Comparison of ENCODE assay signal across 26 cellular contexts in genomic region chr12:127504874-127505273, GRCh38.
DNase-seq lines count a peak whose midpoint lies in the region; ATAC-seq, FAIRE-seq and TF ChIP-seq lines count a peak whose summit lies in the region.
"Had no signal": no experiment of that assay in that cellular context is flagged by ENCODE, and none has a peak within 500 bp of the region (broad histone marks: within the 10 kb centered on the region; RNA-seq: fewer than 3 reads in every experiment).

No MANE protein-coding gene starts in this region.

- TF ChIP-seq POLR2A in HepG2 (IDR thresholded peaks at IDR 0.05; ENCODE audit: insufficient read depth in 1 of 2, low read depth in 2 of 2, low read length in 2 of 2) (no peak), right lobe of liver (IDR thresholded peaks at IDR 0.05) (no peak), K562 (conservative IDR thresholded peaks at IDR 0.05) (no peak), H1 (IDR thresholded peaks at IDR 0.05; ENCODE audit: control extremely low read depth in 1 of 2, low read depth in 2 of 2, low read length in 2 of 2) (no peak)

- no peak for TF ChIP-seq EP300 in HepG2 (IDR thresholded peaks at IDR 0.05; ENCODE audit: low read depth in 2 of 2, low read length in 2 of 2)
- no peak for TF ChIP-seq EP300 in HepG2 (CRISPR knock-in tag; IDR thresholded peaks at IDR 0.05; ENCODE audit: borderline replicate concordance)
- no peak for TF ChIP-seq EP300 in K562 (IDR thresholded peaks at IDR 0.05; ENCODE audit: low read length)
- TF ChIP-seq EP300 in H1 (IDR thresholded peaks at IDR 0.05; ENCODE audit: borderline replicate concordance in 1 of 2, low read depth in 2 of 2, low read length in 2 of 2) = no peak

- TF ChIP-seq CTCF in HepG2 (CRISPR knock-in tag; IDR thresholded peaks at IDR 0.05) = no peak
- no peak for TF ChIP-seq CTCF in right lobe of liver (IDR thresholded peaks at IDR 0.05)
- no peak for TF ChIP-seq CTCF in PC-3 (conservative IDR thresholded peaks at IDR 0.05; ENCODE audit: low read depth, low read length)
- no peak for TF ChIP-seq CTCF in K562 (IDR thresholded peaks at IDR 0.05 in 2 of 3, conservative IDR thresholded peaks at IDR 0.05 in 1 of 3; ENCODE audit: insufficient read depth in 2 of 3, low read depth in 1 of 3, low read length in 3 of 3)
- TF ChIP-seq CTCF in H1 (IDR thresholded peaks at IDR 0.05; ENCODE audit: control extremely low read depth in 1 of 3, insufficient read depth in 1 of 3, low read depth in 1 of 3, low read length in 3 of 3) = no peak

- no peaks in the 10 kb centered on the region for H3K79me1 ChIP-seq in H1 (ENCODE audit: low read depth, low read length)

- H4K20me1 ChIP-seq in HepG2 (ENCODE audit: insufficient read depth, low read length) (no peaks in the 10 kb centered on the region), PC-3 (ENCODE audit: low read length) (no peaks in the 10 kb centered on the region), K562 (replicated peaks; ENCODE audit: control insufficient read depth, insufficient read depth, low read length) (no peaks in the 10 kb centered on the region), H1 (replicated peaks in 1 of 2; ENCODE audit: control insufficient read depth in 1 of 2, insufficient read depth in 2 of 2, low read length in 2 of 2) (no peaks in the 10 kb centered on the region)
- H4K20me1 ChIP-seq: BLaER1 treated with 17β-estradiol and CSF1 and Interleukin-3, amounts not matched to agents 10 nM and 100 nM had no signal

- H3K79me2 ChIP-seq in HepG2 (ENCODE audit: insufficient read depth, low read length) (no peaks in the 10 kb centered on the region), PC-3 (ENCODE audit: low read length) (no peaks in the 10 kb centered on the region), K562 (ENCODE audit: control insufficient read depth, insufficient read depth, low read length) (no peaks in the 10 kb centered on the region), H1 (ENCODE audit: control insufficient read depth in 1 of 2, insufficient read depth in 2 of 2, low read length in 2 of 2) (no peaks in the 10 kb centered on the region)

- H3K4me2 ChIP-seq in HepG2 (ENCODE audit: low read depth, low read length) (no peak overlapping the region), PC-3 (ENCODE audit: low read length) (no peak overlapping the region), K562 (ENCODE audit: insufficient read depth, low read length) (no peak overlapping the region), H1 (ENCODE audit: insufficient read depth in 1 of 2, low read depth in 2 of 2, low read length in 2 of 2) (no peak overlapping the region)
- H3K4me2 ChIP-seq: A549; BLaER1 treated with 17β-estradiol and CSF1 and Interleukin-3, amounts not matched to agents 10 nM and 100 nM had no signal

- no peak overlapping the region for H3K4me3 ChIP-seq in HepG2 (replicated peaks in 1 of 3; ENCODE audit: insufficient read depth in 1 of 3, low read depth in 2 of 3, low read length in 3 of 3)
- H3K4me3 ChIP-seq in right lobe of liver = no peak overlapping the region
- no peak overlapping the region for H3K4me3 ChIP-seq in PC-3 (ENCODE audit: low read length)
- no peak overlapping the region for H3K4me3 ChIP-seq in K562
- no peak overlapping the region for H3K4me3 ChIP-seq in H1 (ENCODE audit: extremely low read depth in 1 of 4, insufficient read depth in 2 of 4, low read depth in 3 of 4, low read length in 4 of 4)
- H3K4me3 ChIP-seq: A549; BLaER1 treated with 17β-estradiol and CSF1 and Interleukin-3, amounts not matched to agents 10 nM and 100 nM had no signal

- no peak for TF ChIP-seq RAD21 in HepG2 (CRISPR knock-in tag; IDR thresholded peaks at IDR 0.05)
- TF ChIP-seq RAD21 in K562 (CRISPR knock-in tag; conservative IDR thresholded peaks at IDR 0.05 in 1 of 2, IDR thresholded peaks at IDR 0.05 in 1 of 2) = no peak
- no peak for TF ChIP-seq RAD21 in H1 (IDR thresholded peaks at IDR 0.05 in 1 of 2, conservative IDR thresholded peaks at IDR 0.05 in 1 of 2; ENCODE audit: low read depth in 2 of 2, low read length in 2 of 2)

- FAIRE-seq in HepG2 (lab: Jason Lieb, UNC) (no peak), K562 (lab: Jason Lieb, UNC) (no peak), H1 (lab: Jason Lieb, UNC) (no peak)
- FAIRE-seq: A549, G401.6, GM12891, GM19239 had no signal

- no peaks in the 10 kb centered on the region for H3K36me3 ChIP-seq in HepG2 (replicated peaks in 1 of 2; ENCODE audit: control insufficient read depth in 1 of 2, insufficient read depth in 2 of 2, low read length in 2 of 2)
- no peaks in the 10 kb centered on the region for H3K36me3 ChIP-seq in right lobe of liver
- H3K36me3 ChIP-seq in PC-3 (ENCODE audit: low read depth, low read length) = no peaks in the 10 kb centered on the region
- H3K36me3 ChIP-seq in K562 (ENCODE audit: control insufficient read depth, insufficient read depth, low read length) = no peaks in the 10 kb centered on the region
- H3K36me3 ChIP-seq in H1 (ENCODE audit: control insufficient read depth in 2 of 4, insufficient read depth in 4 of 4, low read length in 3 of 4) = no peaks in the 10 kb centered on the region
- H3K36me3 ChIP-seq: BLaER1 treated with 17β-estradiol and CSF1 and Interleukin-3, amounts not matched to agents 10 nM and 100 nM had no signal

- no peaks in the 10 kb centered on the region for H3K9me1 ChIP-seq in K562 (ENCODE audit: control insufficient read depth, insufficient read depth, low read length)

- BruUV-seq in HepG2 (replicated peaks; lab: Mats Ljungman, UMichigan) (no TSS peak), PC-3 (replicated peaks; lab: Mats Ljungman, UMichigan) (no TSS peak), K562 (replicated peaks; lab: Mats Ljungman, UMichigan) (no TSS peak)

- H4K5ac ChIP-seq in H1 (ENCODE audit: insufficient read length, low read depth, low read length) = no peak overlapping the region

- H2AFZ ChIP-seq in HepG2 (ENCODE audit: low read length) (no peak overlapping the region), PC-3 (ENCODE audit: low read length) (no peak overlapping the region), K562 (ENCODE audit: low read depth, low read length) (no peak overlapping the region), H1 (ENCODE audit: low read length) (no peak overlapping the region)

- no peak overlapping the region for H2AK5ac ChIP-seq in H1 (ENCODE audit: low read depth, low read length)

- no peaks in the 10 kb centered on the region; a peak in 1 of 5 replicates for H3K27me3 ChIP-seq in HepG2 (ENCODE audit: control insufficient read depth in 1 of 2, insufficient read depth in 2 of 2, low read length in 2 of 2)
- no peaks in the 10 kb centered on the region for H3K27me3 ChIP-seq in right lobe of liver
- H3K27me3 ChIP-seq in PC-3 (ENCODE audit: low read length) = no peaks in the 10 kb centered on the region
- no peaks in the 10 kb centered on the region for H3K27me3 ChIP-seq in K562 (ENCODE audit: control insufficient read depth in 2 of 2, insufficient read depth in 2 of 2, low read length in 2 of 2)
- H3K27me3 ChIP-seq in H1 (replicated peaks in 1 of 4; ENCODE audit: control insufficient read depth in 3 of 4, extremely low read depth in 1 of 4, insufficient read depth in 3 of 4, low read length in 3 of 4) = no peaks in the 10 kb centered on the region
- H3K27me3 ChIP-seq: BLaER1 treated with 17β-estradiol and CSF1 and Interleukin-3, amounts not matched to agents 10 nM and 100 nM had no signal

- intact Hi-C loops in HepG2 (cut with micrococcal nuclease; ENCODE audit: unreplicated experiment) (no loop called here), right lobe of liver (cut with DNase I) (no loop called here), PC-3 (cut with micrococcal nuclease) (no loop called here), K562 (cut with micrococcal nuclease) (no loop called here)

- H3K4me1 ChIP-seq in HepG2 (ENCODE audit: insufficient read depth, low read length) (no peaks in the 10 kb centered on the region), right lobe of liver (no peaks in the 10 kb centered on the region), PC-3 (ENCODE audit: insufficient read depth, low read length) (peaks cover 38% of the 10 kb centered on the region), K562 (replicated peaks in 1 of 2; ENCODE audit: control insufficient read depth in 2 of 2, insufficient read depth in 2 of 2, low read length in 2 of 2) (no peaks in the 10 kb centered on the region), H1 (replicated peaks in 1 of 4; ENCODE audit: control insufficient read depth in 3 of 4, insufficient read depth in 4 of 4, low read length in 3 of 4) (peaks cover 0 to 11% (median 5%) of the 10 kb centered on the region in 4 experiments; a peak in 4 of 7 replicates)
- H3K4me1 ChIP-seq: A549 had no signal

- WGBS in HepG2 (ENCODE audit: low lambda C conversion rate) = 46% methylated on average over 5 of the region's 5 CpGs
- 70% methylated on average over 5 of the region's 5 CpGs for WGBS in right lobe of liver (ENCODE audit: insufficient coverage, low coverage, low lambda C conversion rate, missing lambda C conversion rate)
- 3% methylated on average over 5 of the region's 5 CpGs for WGBS in K562 (ENCODE audit: insufficient coverage, low coverage, missing lambda C conversion rate)
- 98% methylated on average over 5 of the region's 5 CpGs; no CpG with 5 or more reads in 1 of the 2 experiments for WGBS in H1 (ENCODE audit: extremely low coverage in 1 of 2, insufficient coverage in 1 of 2, insufficient read length in 1 of 2, insufficient replicate concordance in 2 of 2, low coverage in 1 of 2, low lambda C conversion rate in 2 of 2, missing lambda C conversion rate in 1 of 2), 2 experiments

- H2BK20ac ChIP-seq in H1 (ENCODE audit: low read length) = no peak overlapping the region

- no peak for DNase-seq in HepG2 (ENCODE audit: low spot score)
- DNase-seq in right lobe of liver = no peak
- no peak for DNase-seq in PC-3
- no peak for DNase-seq in K562 (ENCODE audit: extremely low read depth in 1 of 4, low spot score in 3 of 4)
- no peak for DNase-seq in H1 (ENCODE audit: low read depth in 1 of 2, low spot score in 2 of 2)
- DNase-seq in EL = no peak
- no peak for DNase-seq in CD1c-positive myeloid dendritic cell (ENCODE audit: extremely low spot score)
- no peak for DNase-seq in islet precursor cell
- DNase-seq: AML-193; CD4-positive, alpha-beta memory T cell; CD4-positive, CD25-positive, alpha-beta regulatory T cell; CD8-positive, alpha-beta memory T cell; COR-L47; DMS 273 treated with DMSO at 0.1 percent for 48 hours; DMS153; DMS53; DMS79; DND-41; GF-D8 had no signal

- H3K23ac ChIP-seq in H1 (ENCODE audit: insufficient read length) = no peak overlapping the region

- H3K9me3 ChIP-seq in HepG2 (ENCODE audit: low read length) (peaks cover 6% of the 10 kb centered on the region), right lobe of liver (no peaks in the 10 kb centered on the region), PC-3 (ENCODE audit: low read length) (no peaks in the 10 kb centered on the region), K562 (replicated peaks; ENCODE audit: control insufficient read depth, insufficient read depth, low read depth, low read length) (no peaks in the 10 kb centered on the region), H1 (ENCODE audit: insufficient read depth in 2 of 2, low read depth in 1 of 2, low read length in 1 of 2) (no peaks in the 10 kb centered on the region)
- H3K9me3 ChIP-seq: A549; BLaER1 treated with 17β-estradiol and CSF1 and Interleukin-3, amounts not matched to agents 10 nM and 100 nM had no signal

- H3K56ac ChIP-seq in H1 (replicated peaks; ENCODE audit: insufficient read length, low read depth, low read length) = no peak overlapping the region

- H3K18ac ChIP-seq in H1 (ENCODE audit: extremely low read depth, low read length) = no peak overlapping the region

- no peak overlapping the region for H2BK12ac ChIP-seq in H1 (ENCODE audit: low read depth, low read length)

- POLR2A ChIA-PET in HepG2 (lab: Yijun Ruan, JAX) (no interaction called here), PC-3 (lab: Charles Lee; ENCODE audit: unreplicated experiment) (no interaction called here), K562 (lab: Yijun Ruan, JAX) (no interaction called here), H1 (lab: Charles Lee; ENCODE audit: partially characterized antibody) (no interaction called here)

- no peak overlapping the region for H3K9ac ChIP-seq in HepG2 (ENCODE audit: insufficient read depth, low read depth, low read length)
- H3K9ac ChIP-seq in PC-3 (ENCODE audit: low read length) = no peak overlapping the region
- H3K9ac ChIP-seq in K562 (ENCODE audit: insufficient read depth in 1 of 2, low read depth in 2 of 2, low read length in 2 of 2) = no peak overlapping the region
- H3K9ac ChIP-seq in H1 (replicated peaks in 1 of 4; ENCODE audit: extremely low read depth in 1 of 4, low read depth in 3 of 4, low read length in 3 of 4) = no peak overlapping the region
- H3K9ac ChIP-seq: BLaER1 treated with 17β-estradiol and CSF1 and Interleukin-3, amounts not matched to agents 10 nM and 100 nM had no signal

- CTCF ChIA-PET in HepG2 (lab: Yijun Ruan, JAX; ENCODE audit: low intra/inter-chr PET ratio, low total read pairs) = no interaction called here
- CTCF ChIA-PET in PC-3 (lab: Charles Lee) = no interaction called here
- CTCF ChIA-PET in K562 (lab: Yijun Ruan, JAX; ENCODE audit: low intra/inter-chr PET ratio) = no interaction called here
- CTCF ChIA-PET in H1 (lab: Charles Lee; ENCODE audit: partially characterized antibody) = interaction anchor here (0.8 kb wide), 1 partner anchor 9 kb away, joined by 3 read pairs; no protein-coding TSS in a partner anchor

- no peaks in the 10 kb centered on the region; the same call in 1 of the 2 replicates for H3K23me2 ChIP-seq in H1 (ENCODE audit: low read depth, low read length)

- no peak overlapping the region for H3K14ac ChIP-seq in H1 (ENCODE audit: insufficient read length)

- H3K9me2 ChIP-seq in PC-3 (replicated peaks; ENCODE audit: low read length) = no peaks in the 10 kb centered on the region

- no peak overlapping the region for H3K4ac ChIP-seq in H1 (replicated peaks; ENCODE audit: insufficient read length, low read depth, low read length)

- no peak overlapping the region for H4K91ac ChIP-seq in H1 (replicated peaks; ENCODE audit: insufficient read length, low read length)

- in situ Hi-C loops in HepG2 (cut with HindIII; ENCODE audit: extremely low pct_ligation_motif_present, low pct_unique_long_range_greater_than_20kb) = no loop called here
- in situ Hi-C loops in K562 (cut with MboI) = no loop called here

- H3K27ac ChIP-seq in HepG2 (ENCODE audit: extremely low read length, insufficient read depth, low read length) = no peak overlapping the region
- H3K27ac ChIP-seq in right lobe of liver = no peak overlapping the region
- peak overlapping the region; percentile 89 for H3K27ac ChIP-seq in PC-3 (ENCODE audit: low read length)
- no peak overlapping the region for H3K27ac ChIP-seq in K562 (ENCODE audit: extremely low read depth, low read depth, low read length)
- no peak overlapping the region for H3K27ac ChIP-seq in H1 (ENCODE audit: low read depth, low read length)
- H3K27ac ChIP-seq: 22Rv1; A549; BLaER1 treated with 17β-estradiol and CSF1 and Interleukin-3, amounts not matched to agents 10 nM and 100 nM; C4-2B had no signal

- no peak overlapping the region for H2BK15ac ChIP-seq in H1 (ENCODE audit: low read length)

- H3F3A ChIP-seq in PC-3 (ENCODE audit: low read length, unreplicated experiment) = no peaks in the 10 kb centered on the region

- H2BK120ac ChIP-seq in H1 (replicated peaks; ENCODE audit: low read depth, low read length) = no peak overlapping the region

- no peak overlapping the region for H2BK5ac ChIP-seq in H1 (ENCODE audit: low read depth, low read length)

- ATAC-seq in HepG2 (no peak), right lobe of liver (no peak), PC-3 (no peak), K562 (no peak)
- ATAC-seq: A549 had no signal

- no peak overlapping the region for H4K8ac ChIP-seq in H1 (ENCODE audit: extremely low read depth, insufficient read depth, low read length)

Comparison
In these comparisons a context has a peak if more than half of its experiments do, and no peak if none do; other contexts are left out.
1. Of the 241 proteins assayed by ChIP-seq in both HepG2 and K562: peak only in HepG2: none; only in K562: none; in both: CEBPB; in neither: 239; mixed calls (peak in some experiments, not most) for 1.